Comparison of ENCODE assay signal across 20 cellular contexts in genomic region chr9:136586391-136586790, GRCh38. TPM values are rescaled to one million over a fixed set of nuclear protein-coding genes. Genes with fewer than 3 reads are reported as not detected.
DNase-seq lines count a peak whose midpoint lies in the region; ATAC-seq, FAIRE-seq and TF ChIP-seq lines count a peak whose summit lies in the region.
"Had no signal": no experiment of that assay in that cellular context is flagged by ENCODE, and none has a peak within 500 bp of the region (broad histone marks: within the 10 kb centered on the region; RNA-seq: fewer than 3 reads in every experiment).

No MANE protein-coding gene starts in this region.

- H3K36me3 ChIP-seq in BLaER1 (no peaks in the 10 kb centered on the region), K562 (ENCODE audit: control insufficient read depth, insufficient read depth, low read length) (no peaks in the 10 kb centered on the region)
- H3K36me3 ChIP-seq: Peyer's patch, SJCRH30 had no signal

- WGBS in H9 (ENCODE audit: extremely low coverage, insufficient read length, low lambda C conversion rate) = no CpG with 5 or more reads among the region's 15 CpGs
- 66% methylated on average over 15 of the region's 15 CpGs for whole genome bisulfite sequencing in K562 (ENCODE audit: insufficient coverage, low coverage, missing lambda C conversion rate)

- no peak for TF ChIP-seq RAD21 in K562 (CRISPR knock-in tag; conservative IDR thresholded peaks at IDR 0.05 in 1 of 2, IDR thresholded peaks at IDR 0.05 in 1 of 2)

- no TSS peak for BruUV-seq in K562 (replicated peaks; lab: Mats Ljungman, UMichigan)

- TF ChIP-seq POLR2A in K562 (conservative IDR thresholded peaks at IDR 0.05) = no peak

- no peak overlapping the region for H3K56ac ChIP-seq in H9 (ENCODE audit: insufficient read length, low read depth, low read length)

- H3K4me1 ChIP-seq in BLaER1 (peaks cover 99% of the 10 kb centered on the region), H9 (ENCODE audit: insufficient read depth, low read length) (peaks cover 4% of the 10 kb centered on the region; the same call in 1 of the 2 replicates), K562 (replicated peaks in 1 of 2; ENCODE audit: control insufficient read depth in 2 of 2, insufficient read depth in 2 of 2, low read length in 2 of 2) (peaks cover 42 to 90% of the 10 kb centered on the region in 2 experiments)

- no peak overlapping the region for H3T11ph ChIP-seq in H9 (ENCODE audit: low read length)

- H3K36me3 Mint-ChIP-seq in H9 (ENCODE audit: insufficient read depth in 1 of 3, low read depth in 3 of 3) (no peaks in the 10 kb centered on the region), nephron (ENCODE audit: low read depth) (no peaks in the 10 kb centered on the region)

- no peak overlapping the region for H2BK120ac ChIP-seq in H9 (ENCODE audit: low read depth, low read length, poor library complexity, severe bottlenecking)

- peaks cover 3% of the 10 kb centered on the region for H3K23me2 ChIP-seq in H9 (ENCODE audit: insufficient read length, low read depth, low read length, poor library complexity, severe bottlenecking)

- no peaks in the 10 kb centered on the region for H3K79me1 ChIP-seq in H9 (ENCODE audit: insufficient read depth, low read depth, low read length, poor library complexity, severe bottlenecking)

- in situ Hi-C loops in K562 (cut with MboI) = no loop called here

- no peak overlapping the region for H4K8ac ChIP-seq in H9 (replicated peaks; ENCODE audit: insufficient read length, low read depth, low read length)

- no peak overlapping the region for H2AK5ac ChIP-seq in H9 (ENCODE audit: insufficient read length, low read length)

- H4K91ac ChIP-seq in H9 (ENCODE audit: insufficient read length, low read depth, low read length) = no peak overlapping the region

- H3K27me3 ChIP-seq in BLaER1 (no peaks in the 10 kb centered on the region), H9 (ENCODE audit: insufficient read depth, low read length) (no peaks in the 10 kb centered on the region), K562 (ENCODE audit: control insufficient read depth in 2 of 2, insufficient read depth in 2 of 2, low read length in 2 of 2) (peaks cover 0 to 11% of the 10 kb centered on the region in 2 experiments; a peak in 3 of 5 replicates)
- H3K27me3 ChIP-seq: Peyer's patch had no signal

- H3K9me1 ChIP-seq in K562 (ENCODE audit: control insufficient read depth, insufficient read depth, low read length) = no peaks in the 10 kb centered on the region

- POLR2A ChIA-PET in K562 (lab: Yijun Ruan, JAX) = interaction anchor here (0.6 kb wide), 1 partner anchor 135 kb away, joined by 3 read pairs; no protein-coding TSS in a partner anchor

- H3K9ac ChIP-seq in BLaER1 = no peak overlapping the region; the same call in 1 of the 2 replicates
- H3K9ac ChIP-seq in H9 (ENCODE audit: extremely low read depth, insufficient read length, low read length) = no peak overlapping the region
- no peak overlapping the region; a peak in 1 of 4 replicates for H3K9ac ChIP-seq in K562 (ENCODE audit: insufficient read depth in 1 of 2, low read depth in 2 of 2, low read length in 2 of 2)

- H3K27ac Mint-ChIP-seq in H9 (peak overlapping the region in 2 of 3 experiments; percentile 44 to 81; a peak in 3 of 7 replicates), nephron (peak overlapping the region; percentile 82 to 90 (median 85))

- CTCF ChIA-PET in K562 (lab: Yijun Ruan, JAX; ENCODE audit: low intra/inter-chr PET ratio) = no interaction called here

- DNase-seq in H9 = no peak
- DNase-seq in K562 (ENCODE audit: extremely low read depth in 1 of 4, low spot score in 3 of 4) = no peak
- DNase-seq in hippocampal formation (lab: John Stamatoyannopoulos, UW) = no peak
- DNase-seq in SW480 (ENCODE audit: low spot score) = no peak
- DNase-seq in NCI-H1417 (lab: John Stamatoyannopoulos, UW) = no peak
- DNase-seq: COR-L47, Karpas-422, MM.1S, NCI-H1105 treated with DMSO at 0.1 percent for 48 hours, NCI-H1930, NCI-H2171, NCI-H446 treated with DMSO at 0.1 percent for 48 hours, SW 1271 had no signal

- H2BK5ac ChIP-seq in H9 (ENCODE audit: insufficient read length, low read length) = no peak overlapping the region

- H2BK20ac ChIP-seq in H9 (ENCODE audit: low read depth, low read length, poor library complexity, severe bottlenecking) = no peak overlapping the region

- H3K18ac ChIP-seq in H9 (ENCODE audit: insufficient read length, low read depth, low read length) = no peak overlapping the region

- no peak overlapping the region for H2AFZ ChIP-seq in H9 (ENCODE audit: low read length)
- no peak overlapping the region for H2AFZ ChIP-seq in K562 (ENCODE audit: low read depth, low read length)

- no peaks in the 10 kb centered on the region for H3K79me2 ChIP-seq in H9 (ENCODE audit: insufficient read depth, low read length)
- no peaks in the 10 kb centered on the region for H3K79me2 ChIP-seq in K562 (ENCODE audit: control insufficient read depth, insufficient read depth, low read length)

- H3K27ac ChIP-seq in BLaER1 (peak overlapping the region; percentile 24; the same call in 1 of the 2 replicates), H9 (ENCODE audit: insufficient read length, low read depth, low read length) (no peak overlapping the region), K562 (ENCODE audit: extremely low read depth, low read depth, low read length) (no peak overlapping the region)
- H3K27ac ChIP-seq: C4-2B, Peyer's patch, SJCRH30 had no signal

- H3K9me3 Mint-ChIP-seq in H9 (peaks cover under 1 to 3% of the 10 kb centered on the region in 2 experiments; a peak in 3 of 5 replicates), nephron (peaks cover 3% of the 10 kb centered on the region)

- intact Hi-C loops in K562 (cut with micrococcal nuclease) = no loop called here

- H2BK12ac ChIP-seq in H9 (ENCODE audit: insufficient read length, low read depth, low read length) = no peak overlapping the region

- H3K4me3 Mint-ChIP-seq in H9 = peak overlapping the region in 1 of 2 experiments; percentile 62; a peak in 3 of 5 replicates
- peak overlapping the region in 1 of 3 experiments; percentile 47 for H3K4me3 Mint-ChIP-seq in nephron

- H3K27me3 Mint-ChIP-seq in H9 (ENCODE audit: low read depth) (peaks cover 3% of the 10 kb centered on the region), nephron (ENCODE audit: low read depth) (peaks cover 3% of the 10 kb centered on the region)

- H3K9me3 ChIP-seq in BLaER1 (no peaks in the 10 kb centered on the region; the same call in 1 of the 2 replicates), H9 (ENCODE audit: control insufficient read depth, low read depth, low read length) (no peaks in the 10 kb centered on the region), K562 (replicated peaks; ENCODE audit: control insufficient read depth, insufficient read depth, low read depth, low read length) (no peaks in the 10 kb centered on the region)
- H3K9me3 ChIP-seq: Peyer's patch, SJCRH30 had no signal

- H4K20me1 ChIP-seq in BLaER1 = no peaks in the 10 kb centered on the region
- no peaks in the 10 kb centered on the region for H4K20me1 ChIP-seq in H9 (ENCODE audit: control insufficient read depth, insufficient read depth, insufficient read length)
- no peaks in the 10 kb centered on the region for H4K20me1 ChIP-seq in K562 (replicated peaks; ENCODE audit: control insufficient read depth, insufficient read depth, low read length)

- no peak overlapping the region for H3K4ac ChIP-seq in H9 (ENCODE audit: low read depth, low read length)

- TF ChIP-seq CTCF in H9 (conservative IDR thresholded peaks at IDR 0.05) = no peak
- TF ChIP-seq CTCF in K562 (IDR thresholded peaks at IDR 0.05 in 2 of 3, conservative IDR thresholded peaks at IDR 0.05 in 1 of 3; ENCODE audit: insufficient read depth in 2 of 3, low read depth in 1 of 3, low read length in 3 of 3) = no peak
- TF ChIP-seq CTCF in nephron (IDR thresholded peaks at IDR 0.05; ENCODE audit: unreplicated experiment in 3 of 3) = no peak

- no peak for ATAC-seq in K562
- ATAC-seq in GM21526 (IDR thresholded peaks at IDR 0.05; ENCODE audit: low FRiP score, unreplicated experiment) = no peak

- FAIRE-seq in K562 (lab: Jason Lieb, UNC) = peak; percentile 73
- FAIRE-seq: GM18507 had no signal

- H2BK15ac ChIP-seq in H9 (ENCODE audit: low read depth, low read length) = no peak overlapping the region

- H3K4me3 ChIP-seq in BLaER1 (no peak overlapping the region), K562 (no peak overlapping the region)
- H3K4me3 ChIP-seq: Peyer's patch, SJCRH30 had no signal

- peaks cover 29 to 42% of the 10 kb centered on the region in 2 experiments for H3K4me1 Mint-ChIP-seq in H9
- H3K4me1 Mint-ChIP-seq in nephron = peaks cover 42% of the 10 kb centered on the region

- no peak for TF ChIP-seq EP300 in K562 (IDR thresholded peaks at IDR 0.05; ENCODE audit: low read length)

- no peak overlapping the region for H4K5ac ChIP-seq in H9 (ENCODE audit: insufficient read length, low read depth, low read length)

- H3K4me2 ChIP-seq in BLaER1 (peak overlapping the region; percentile 98), H9 (ENCODE audit: insufficient read depth, insufficient read length, low read length) (no peak overlapping the region), K562 (ENCODE audit: insufficient read depth, low read length) (no peak overlapping the region)

- no peak overlapping the region for H3K23ac ChIP-seq in H9 (ENCODE audit: insufficient read length, low read depth, low read length)

- no peak overlapping the region for H3K14ac ChIP-seq in H9 (ENCODE audit: insufficient read depth, low read length)

TF ChIP-seq in K562, 482 proteins besides CTCF, POLR2A, EP300 and RAD21 (continues in another document):
- TF ChIP-seq CBX1 (IDR thresholded peaks at IDR 0.05; ENCODE audit: low read depth) = peak; percentile 17; the same call in 1 of the 2 replicates
- no peak for TF ChIP-seq ZNF212 (CRISPR knock-in tag; IDR thresholded peaks at IDR 0.05)
- 0 out of 2 replicates have a peak, but pooled peaks have one; percentile 16 for TF ChIP-seq CBFB (CRISPR knock-in tag; IDR thresholded peaks at IDR 0.05)

RNA-seq across cellular contexts. Expression of gene NOTCH1, which starts 40.5 kb away (rescaled TPM):
- total RNA-seq in H9 (2021) (63.7 and 71.6 TPM in 2 replicates), K562 (2014; rRNA removed) (7.1 and 12.0 TPM in 2 replicates), K562 (2014; rRNA removed; fragmentation: Illumina TruSeq; extraction: Trizol) (0.69 and 0.73 TPM in 2 replicates), K562 (2015; rRNA removed; fragmentation: Illumina TruSeq; extraction: Trizol) (2.3 and 2.8 TPM in 2 replicates), K562 (2021) (26.7 and 31.4 TPM in 2 replicates)
- total RNA-seq in K562 (2011; cell fraction: chromatin; rRNA removed; ENCODE audit: low replicate concordance) = 19.9 and 65.7 TPM in 2 replicates
- 52.4 and 65.7 TPM in 2 replicates for total RNA-seq in K562 (2011; cell fraction: nucleolus; rRNA removed)
- 25.2 and 35.0 TPM in 2 replicates for total RNA-seq in K562 (2011; cell fraction: nucleoplasm; rRNA removed)
- polyA plus RNA-seq in K562 (2011; rRNA removed) (1.2 and 2.2 TPM in 2 replicates), K562 (2014; fragmentation: Illumina TruSeq; extraction: Trizol) (2.6 and 6.3 TPM in 2 replicates), K562 (2014; fragmentation: Nextera tagmentation; extraction: Ambion mirVana) (under 1 TPM; 0.03 to 0.04 TPM), K562 (2014; rRNA removed) (8.2 and 8.6 TPM in 2 replicates)
- polyA plus RNA-seq in K562 (2011; cell fraction: cytosol; rRNA removed) = 2.9 and 4.9 TPM in 2 replicates
- 13.3 and 22.9 TPM in 2 replicates for polyA plus RNA-seq in K562 (2011; cell fraction: nucleus; rRNA removed)
- 10.2 and 14.1 TPM in 2 replicates for polyA plus RNA-seq in K562 (2012)
- polyA minus RNA-seq in K562 (2011; rRNA and poly(A)+ RNA removed) = 2.0 and 2.8 TPM in 2 replicates
- polyA minus RNA-seq in K562 (2011; cell fraction: cytosol; rRNA and poly(A)+ RNA removed) = 35.0 and 45.4 TPM in 2 replicates
- polyA minus RNA-seq in K562 (2011; cell fraction: nucleus; rRNA and poly(A)+ RNA removed) = 15.9 and 18.9 TPM in 2 replicates
